Comparison of ENCODE assay signal across 11 cellular contexts in genomic region chr2:223580951-223581350, GRCh38. TPM values are rescaled to one million over a fixed set of nuclear protein-coding genes. Genes with fewer than 3 reads are reported as not detected.
DNase-seq lines count a peak whose midpoint lies in the region; TF ChIP-seq lines count a peak whose summit lies in the region.
"Had no signal": no experiment of that assay in that cellular context is flagged by ENCODE, and none has a peak within 500 bp of the region (broad histone marks: within the 10 kb centered on the region; RNA-seq: fewer than 3 reads in every experiment).

No MANE protein-coding gene starts in this region.

- no peaks in the 10 kb centered on the region for H3K9me3 Mint-ChIP-seq in HFFc6
- peaks cover 0 to 3% (median 0%) of the 10 kb centered on the region in 7 donors for H3K9me3 Mint-ChIP-seq in CD14-positive monocyte
- H3K9me3 Mint-ChIP-seq in activated T-helper 2 cell treated with anti-CD3 and anti-CD28 coated beads, Interferon-gamma antibody, Interleukin-2, Interleukin-4, amounts not matched to agents 10 μg/mL and 5 μg/mL and 100 μg/mL, durations not matched to agents 14 hours and 24 hours and 36 hours = no peaks in the 10 kb centered on the region
- H3K9me3 Mint-ChIP-seq in activated naive CD4-positive, alpha-beta T cell treated with anti-CD3 and anti-CD28 coated beads for 36 hours = no peaks in the 10 kb centered on the region
- H3K9me3 Mint-ChIP-seq: CD8-positive, alpha-beta memory T cell had no signal

- no peaks in the 10 kb centered on the region for H3K27me3 ChIP-seq in brain microvascular endothelial cell (replicated peaks)

- intact Hi-C loops in CD14-positive monocyte (cut with micrococcal nuclease) = no loop called here
- intact Hi-C loops in activated T-helper 2 cell treated with anti-CD3 and anti-CD28 coated beads, Interferon-gamma antibody, Interleukin-2, Interleukin-4, amounts not matched to agents 10 μg/mL and 5 μg/mL and 100 μg/mL, durations not matched to agents 14 hours and 24 hours and 36 hours (cut with micrococcal nuclease) = no loop called here
- intact Hi-C loops in activated naive CD4-positive, alpha-beta T cell treated with anti-CD3 and anti-CD28 coated beads for 36 hours (cut with micrococcal nuclease) = no loop called here

- CTCF ChIA-PET in activated naive CD4-positive, alpha-beta T cell treated with anti-CD3 and anti-CD28 coated beads for 36 hours (lab: Charles Lee) = interaction anchor here (0.6 kb wide), 1 partner anchor 193 kb away, joined by 5 read pairs; no protein-coding TSS in a partner anchor

- in situ Hi-C loops in brain microvascular endothelial cell (cut with HindIII; ENCODE audit: low pct_ligation_motif_present, low sequenced_read_pairs) = no loop called here

- H3K36me3 ChIP-seq in brain microvascular endothelial cell (replicated peaks) = no peaks in the 10 kb centered on the region

- H3K36me3 Mint-ChIP-seq in HFFc6 (ENCODE audit: low read depth) (no peaks in the 10 kb centered on the region), CD14-positive monocyte (no peaks in the 10 kb centered on the region)
- H3K36me3 Mint-ChIP-seq in activated T-helper 2 cell treated with anti-CD3 and anti-CD28 coated beads, Interferon-gamma antibody, Interleukin-2, Interleukin-4, amounts not matched to agents 10 μg/mL and 5 μg/mL and 100 μg/mL, durations not matched to agents 14 hours and 24 hours and 36 hours (ENCODE audit: low read depth) = no peaks in the 10 kb centered on the region
- H3K36me3 Mint-ChIP-seq in activated naive CD4-positive, alpha-beta T cell treated with anti-CD3 and anti-CD28 coated beads for 36 hours (ENCODE audit: low read depth) = no peaks in the 10 kb centered on the region
- H3K36me3 Mint-ChIP-seq: CD8-positive, alpha-beta memory T cell; natural killer cell had no signal

- no peak overlapping the region for H3K4me3 ChIP-seq in brain microvascular endothelial cell (ENCODE audit: low read depth, low read length)
- H3K4me3 ChIP-seq: PC-9 had no signal

- H3K4me3 Mint-ChIP-seq in HFFc6 (peak overlapping the region; percentile 82), CD14-positive monocyte (no peak overlapping the region)
- no peak overlapping the region for H3K4me3 Mint-ChIP-seq in activated T-helper 2 cell treated with anti-CD3 and anti-CD28 coated beads, Interferon-gamma antibody, Interleukin-2, Interleukin-4, amounts not matched to agents 10 μg/mL and 5 μg/mL and 100 μg/mL, durations not matched to agents 14 hours and 24 hours and 36 hours (ENCODE audit: low read depth)
- no peak overlapping the region for H3K4me3 Mint-ChIP-seq in activated naive CD4-positive, alpha-beta T cell treated with anti-CD3 and anti-CD28 coated beads for 36 hours
- H3K4me3 Mint-ChIP-seq: CD8-positive, alpha-beta memory T cell; natural killer cell had no signal

- H3K27ac ChIP-seq in brain microvascular endothelial cell = peak overlapping the region; percentile 68
- H3K27ac ChIP-seq: PC-9 had no signal

- no peak for TF ChIP-seq CTCF in HFFc6 (IDR thresholded peaks at IDR 0.05)
- no peak for TF ChIP-seq CTCF in brain microvascular endothelial cell (IDR thresholded peaks at IDR 0.05; ENCODE audit: low read depth, low read length, missing control alignments)
- no peak for TF ChIP-seq CTCF in CD14-positive monocyte (IDR thresholded peaks at IDR 0.05)

- peak overlapping the region; percentile 76 for H3K27ac Mint-ChIP-seq in HFFc6
- peak overlapping the region in 1 of 7 donors; percentile 65 for H3K27ac Mint-ChIP-seq in CD14-positive monocyte
- no peak overlapping the region for H3K27ac Mint-ChIP-seq in activated T-helper 2 cell treated with anti-CD3 and anti-CD28 coated beads, Interferon-gamma antibody, Interleukin-2, Interleukin-4, amounts not matched to agents 10 μg/mL and 5 μg/mL and 100 μg/mL, durations not matched to agents 14 hours and 24 hours and 36 hours
- H3K27ac Mint-ChIP-seq in activated naive CD4-positive, alpha-beta T cell treated with anti-CD3 and anti-CD28 coated beads for 36 hours = no peak overlapping the region
- H3K27ac Mint-ChIP-seq: CD8-positive, alpha-beta memory T cell; natural killer cell had no signal

- DNase-seq in A172 (ENCODE audit: low spot score) (peak; percentile 44), HFFc6 (peak; percentile 74), brain microvascular endothelial cell (peak; percentile 88), kidney tubule cell (ENCODE audit: low spot score) (peak; percentile 68), activated T-cell treated with anti-CD3 and anti-CD28 coated beads for 4 hours (no peak), CD14-positive monocyte (ENCODE audit: low spot score) (no peak)
- DNase-seq in activated T-helper 2 cell treated with anti-CD3 and anti-CD28 coated beads, Interferon-gamma antibody, Interleukin-2, Interleukin-4, amounts not matched to agents 10 μg/mL and 5 μg/mL and 100 μg/mL, durations not matched to agents 14 hours and 24 hours and 36 hours (ENCODE audit: low spot score) = no peak
- no peak for DNase-seq in activated naive CD4-positive, alpha-beta T cell treated with anti-CD3 and anti-CD28 coated beads for 36 hours
- DNase-seq: CD8-positive, alpha-beta memory T cell; natural killer cell; PC-9 had no signal

- H3K27me3 Mint-ChIP-seq in HFFc6 (ENCODE audit: insufficient read depth) = no peaks in the 10 kb centered on the region; the same call in 1 of the 2 replicates
- peaks cover 1 to 6% (median 1%) of the 10 kb centered on the region in 3 donors for H3K27me3 Mint-ChIP-seq in CD14-positive monocyte (ENCODE audit: low read depth in 3 of 3)
- no peaks in the 10 kb centered on the region for H3K27me3 Mint-ChIP-seq in activated T-helper 2 cell treated with anti-CD3 and anti-CD28 coated beads, Interferon-gamma antibody, Interleukin-2, Interleukin-4, amounts not matched to agents 10 μg/mL and 5 μg/mL and 100 μg/mL, durations not matched to agents 14 hours and 24 hours and 36 hours (ENCODE audit: low read depth)
- peaks cover 2% of the 10 kb centered on the region for H3K27me3 Mint-ChIP-seq in activated naive CD4-positive, alpha-beta T cell treated with anti-CD3 and anti-CD28 coated beads for 36 hours (ENCODE audit: low read depth)

- peaks cover 41% of the 10 kb centered on the region for H3K4me1 Mint-ChIP-seq in HFFc6 (ENCODE audit: low read depth)
- H3K4me1 Mint-ChIP-seq in CD14-positive monocyte = no peaks in the 10 kb centered on the region
- no peaks in the 10 kb centered on the region for H3K4me1 Mint-ChIP-seq in activated T-helper 2 cell treated with anti-CD3 and anti-CD28 coated beads, Interferon-gamma antibody, Interleukin-2, Interleukin-4, amounts not matched to agents 10 μg/mL and 5 μg/mL and 100 μg/mL, durations not matched to agents 14 hours and 24 hours and 36 hours (ENCODE audit: low read depth)
- no peaks in the 10 kb centered on the region for H3K4me1 Mint-ChIP-seq in activated naive CD4-positive, alpha-beta T cell treated with anti-CD3 and anti-CD28 coated beads for 36 hours (ENCODE audit: low read depth)
- H3K4me1 Mint-ChIP-seq: natural killer cell had no signal

RNA-seq across cellular contexts. Expression of gene SCG2, which starts 21.2 kb away (rescaled TPM):
- total RNA-seq in A172 (2014; rRNA removed; shearing (Covaris generic)) = 1.7 and 2.2 TPM in 2 replicates
- under 1 TPM; 0.23 to 0.97 (median 0.37) TPM for total RNA-seq in HFFc6 (2021; fragmentation: NEBNext Ultra II Directional; extraction: Animal tissue kit (Norgen Biotek cat#: 25700))
- polyA plus RNA-seq in CD14-positive monocyte = not detected
- 0.07 TPM in 1 of 2 replicates, not detected in the other for total RNA-seq in activated T-helper 2 cell treated with anti-CD3 and anti-CD28 coated beads, Interferon-gamma antibody, Interleukin-2, Interleukin-4, amounts not matched to agents 10 μg/mL and 5 μg/mL and 100 μg/mL, durations not matched to agents 14 hours and 24 hours and 36 hours
- total RNA-seq in activated naive CD4-positive, alpha-beta T cell treated with anti-CD3 and anti-CD28 coated beads for 36 hours = not detected
- total RNA-seq: CD8-positive, alpha-beta memory T cell had no signal
- polyA plus RNA-seq: CD8-positive, alpha-beta memory T cell had no signal

Comparison
In these comparisons a context has a peak if more than half of its experiments do, and no peak if none do; other contexts are left out.
1. DNase-seq: peak in A172 (single experiment), HFFc6 (single experiment), brain microvascular endothelial cell (single experiment) and kidney tubule cell (single experiment); none in activated T-cell treated with anti-CD3 and anti-CD28 coated beads for 4 hours (single experiment), CD14-positive monocyte (single experiment), activated T-helper 2 cell treated with anti-CD3 and anti-CD28 coated beads, Interferon-gamma antibody, Interleukin-2, Interleukin-4, amounts not matched to agents 10 μg/mL and 5 μg/mL and 100 μg/mL, durations not matched to agents 14 hours and 24 hours and 36 hours (single experiment) and activated naive CD4-positive, alpha-beta T cell treated with anti-CD3 and anti-CD28 coated beads for 36 hours (single experiment).